In the genomic region with DNA sequence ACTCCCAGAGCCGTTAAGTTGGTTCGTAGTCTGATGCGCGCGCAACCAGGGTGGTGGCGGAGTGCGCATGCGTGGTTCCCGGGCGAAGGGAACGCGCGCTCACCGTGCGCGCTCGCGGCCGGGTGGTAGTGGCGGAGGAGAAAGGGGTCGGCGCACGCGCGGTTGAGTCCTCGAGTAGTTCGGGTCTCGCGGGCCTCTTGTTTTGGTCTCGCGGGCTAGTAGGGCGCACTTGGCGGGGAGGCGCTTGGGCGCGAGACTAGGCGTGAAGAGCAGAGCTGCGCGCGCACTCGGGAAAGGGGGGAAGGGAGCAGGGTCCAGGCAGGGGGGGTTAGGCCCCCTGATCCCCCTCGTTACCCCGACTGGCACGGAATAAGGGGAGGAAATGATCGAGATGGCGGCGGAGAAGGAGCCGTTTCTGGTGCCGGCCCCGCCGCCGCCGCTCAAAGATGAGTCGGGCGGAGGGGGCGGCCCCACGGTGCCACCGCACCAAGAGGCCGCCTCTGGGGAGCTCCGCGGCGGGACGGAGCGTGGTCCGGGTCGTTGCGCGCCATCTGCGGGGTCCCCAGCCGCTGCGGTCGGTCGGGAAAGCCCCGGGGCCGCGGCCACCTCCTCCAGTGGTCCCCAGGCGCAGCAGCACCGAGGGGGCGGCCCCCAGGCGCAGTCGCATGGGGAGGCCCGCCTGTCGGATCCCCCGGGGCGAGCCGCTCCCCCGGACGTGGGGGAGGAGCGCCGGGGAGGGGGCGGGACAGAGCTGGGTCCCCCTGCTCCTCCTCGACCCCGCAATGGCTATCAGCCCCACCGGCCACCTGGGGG, we compare ENCODE assay signal across 8 cellular contexts. TPM values are rescaled to one million over a fixed set of nuclear protein-coding genes. Genes with fewer than 3 reads are reported as not detected.
DNase-seq lines count a peak whose midpoint lies in the region; ATAC-seq, FAIRE-seq and TF ChIP-seq lines count a peak whose summit lies in the region.

Gene MEPCE (plus strand): TSS at position 195 of the 813 bp plus-strand sequence. CDS start 188 bp downstream, at position 383.

- H3K27me3 ChIP-seq in endothelial cell of umbilical vein (ENCODE audit: control insufficient read depth in 2 of 2, insufficient read depth in 2 of 2, low read length in 2 of 2): no peaks in the 10 kb centered on the region

- H4K20me1 ChIP-seq in endothelial cell of umbilical vein (replicated peaks; ENCODE audit: control insufficient read depth, extremely low read depth, insufficient read depth, low read length): no peaks in the 10 kb centered on the region

- H3K27ac ChIP-seq in endothelial cell of umbilical vein (ENCODE audit: insufficient read depth, low read depth, low read length): peak within 1 kb of the TSS; percentile 89

- H3K9me3 ChIP-seq in endothelial cell of umbilical vein (replicated peaks; ENCODE audit: control insufficient read depth, insufficient read depth, low read length): no peaks in the 10 kb centered on the region

- peaks cover 60% of the 10 kb centered on the region for H3K36me3 Mint-ChIP-seq in Calu3 (ENCODE audit: insufficient read depth, unreplicated experiment)

- no peaks in the 10 kb centered on the region for H3K9me1 ChIP-seq in endothelial cell of umbilical vein (replicated peaks; ENCODE audit: control insufficient read depth, extremely low read depth, insufficient read depth, low read length)

- no peak for TF ChIP-seq EP300 in Ishikawa (IDR thresholded peaks at IDR 0.05; ENCODE audit: borderline replicate concordance)

- peaks cover 5 to 20% of the 10 kb centered on the region in 2 experiments for H3K36me3 ChIP-seq in endothelial cell of umbilical vein (ENCODE audit: control insufficient read depth in 2 of 2, extremely low read depth in 1 of 2, insufficient read depth in 2 of 2, low read length in 2 of 2)

- H3K9me3 Mint-ChIP-seq in Calu3 (ENCODE audit: low read depth, unreplicated experiment): no peaks in the 10 kb centered on the region

- DNase-seq in Calu3: peak; percentile 91
- peak; percentile 98 for DNase-seq in OCI-M1 (lab: John Stamatoyannopoulos, UW)
- peak; percentile 94 for DNase-seq in activated T-cell treated with anti-CD3 and anti-CD28 coated beads for 24 hours (ENCODE audit: low read depth)
- DNase-seq in endothelial cell of umbilical vein (ENCODE audit: low read depth, low spot score): peak; percentile 98
- DNase-seq in middle frontal gyrus (ENCODE audit: extremely low spot score, low spot score): peak; percentile 90
- DNase-seq in stimulated activated CD8-positive, alpha-beta memory T cell treated with anti-CD3 and anti-CD28 coated beads, Interleukin-15, amount 100 ng/mL, for 48 hours (ENCODE audit: low read depth in 2 of 2): peak; percentile 92 to 94

- peak within 1 kb of the TSS; percentile 81 for H3K4me2 ChIP-seq in endothelial cell of umbilical vein (ENCODE audit: insufficient read depth, low read length)

- H3K4me1 ChIP-seq in endothelial cell of umbilical vein (ENCODE audit: control insufficient read depth, extremely low read depth, insufficient read depth, low read length): peaks cover 22% of the 10 kb centered on the region

- BruUV-seq in Calu3 (replicated peaks; lab: Mats Ljungman, UMichigan): no TSS peak
- no TSS peak for BruUV-seq in endothelial cell of umbilical vein (replicated peaks; lab: Mats Ljungman, UMichigan)

- H3K9ac ChIP-seq in endothelial cell of umbilical vein (replicated peaks; ENCODE audit: extremely low read depth, insufficient read depth, low read length): peak within 1 kb of the TSS; percentile 92

- dilution Hi-C loops in endothelial cell of umbilical vein (cut with MboI; ENCODE audit: extremely low pct_ligation_motif_present, low sequenced_read_pairs): no loop called here

- peaks cover 6% of the 10 kb centered on the region for H3K4me1 Mint-ChIP-seq in Calu3 (ENCODE audit: low read depth, unreplicated experiment)

- peaks cover 12% of the 10 kb centered on the region for H3K27me3 Mint-ChIP-seq in Calu3 (ENCODE audit: unreplicated experiment)

- peak; percentile 27 for ATAC-seq in GM21526 (IDR thresholded peaks at IDR 0.05; ENCODE audit: low FRiP score, unreplicated experiment)

- TF ChIP-seq CTCF in Calu3 (IDR thresholded peaks at IDR 0.05; ENCODE audit: unreplicated experiment): no peak
- no peak for TF ChIP-seq CTCF in endothelial cell of umbilical vein (IDR thresholded peaks at IDR 0.05; ENCODE audit: extremely low read depth in 1 of 2, insufficient read depth in 1 of 2, low read depth in 1 of 2, low read length in 2 of 2)

- TF ChIP-seq POLR2A in endothelial cell of umbilical vein (IDR thresholded peaks at IDR 0.05; ENCODE audit: low read depth, low read length): no peak

- CTCF ChIA-PET in Calu3 (lab: Charles Lee): interaction anchor here (0.6 to 0.8 kb wide), 2 partner anchors 14 to 154 kb away, joined by 3 read pairs; no protein-coding TSS in a partner anchor
- CTCF ChIA-PET in endothelial cell of umbilical vein (lab: Charles Lee): interaction anchor here (0.5 to 2.1 kb wide), 8 partner anchors 8 to 246 kb away, joined by 3 to 10 read pairs (median 4); no protein-coding TSS in a partner anchor

- POLR2A ChIA-PET in endothelial cell of umbilical vein (lab: Charles Lee): interaction anchor here (0.6 to 3.1 kb wide), 16 partner anchors 7 to 303 kb away, joined by 3 to 59 read pairs (median 6); partner anchors contain the start of genes FBXO24, LRCH4, MBLAC1 and MOSPD3

- no peak for FAIRE-seq in endothelial cell of umbilical vein (lab: Jason Lieb, UNC)

- no peak for TF ChIP-seq RAD21 in Ishikawa (IDR thresholded peaks at IDR 0.05; ENCODE audit: low read depth)

- peak within 1 kb of the TSS; percentile 87 for H3K4me3 Mint-ChIP-seq in Calu3 (ENCODE audit: low read depth, unreplicated experiment)

- peak within 1 kb of the TSS; percentile 55 to 80 (median 69) for H3K4me3 ChIP-seq in endothelial cell of umbilical vein (replicated peaks in 1 of 3; ENCODE audit: insufficient read depth in 1 of 3, low read depth in 1 of 3, low read length in 3 of 3)

- no peak within 1 kb of the TSS for H2AFZ ChIP-seq in endothelial cell of umbilical vein (ENCODE audit: low read depth, low read length)

- peaks cover 35% of the 10 kb centered on the region for H3K79me2 ChIP-seq in endothelial cell of umbilical vein (ENCODE audit: control insufficient read depth, insufficient read depth, low read length)

- intact Hi-C loops in Calu3 (cut with micrococcal nuclease; ENCODE audit: unreplicated experiment): no loop called here
- intact Hi-C loops in endothelial cell of umbilical vein (cut with micrococcal nuclease): loop anchor here (1.0 to 2.0 kb wide), 3 partner anchors 14 to 116 kb away; partner anchors contain the start of gene TSC22D4

- H3K27ac Mint-ChIP-seq in Calu3 (ENCODE audit: unreplicated experiment): peak within 1 kb of the TSS; percentile 93

TF ChIP-seq in Ishikawa, 13 proteins besides CTCF, POLR2A, EP300 and RAD21 (continues in another document):
- TF ChIP-seq YY1 (IDR thresholded peaks at IDR 0.05; ENCODE audit: low read depth) (no peak), TAF1 (IDR thresholded peaks at IDR 0.05; ENCODE audit: low read depth) (peak; percentile 63; the same call in 1 of the 2 replicates), CREB1 (IDR thresholded peaks at IDR 0.05; ENCODE audit: low read depth) (no peak)

TF ChIP-seq in endothelial cell of umbilical vein, 7 proteins besides CTCF, POLR2A, EP300 and RAD21:
- TF ChIP-seq FOS (IDR thresholded peaks at IDR 0.05; ENCODE audit: borderline replicate concordance, insufficient read depth, low read length) (no peak), JUN (IDR thresholded peaks at IDR 0.05; ENCODE audit: borderline replicate concordance, insufficient read depth, insufficient read length, low read depth) (no peak), GATA2 (IDR thresholded peaks at IDR 0.05; ENCODE audit: insufficient read depth, insufficient read length, low read depth, low read length) (no peak), POLR2AphosphoS5 (IDR thresholded peaks at IDR 0.05; ENCODE audit: insufficient read depth, low read depth, low read length) (no peak), MAX (IDR thresholded peaks at IDR 0.05; ENCODE audit: insufficient read depth, insufficient read length) (no peak), MYC (IDR thresholded peaks at IDR 0.05; ENCODE audit: low read depth, low read length) (no peak), EZH2 (IDR thresholded peaks at IDR 0.05; ENCODE audit: borderline replicate concordance, low read depth, low read length, severe bottlenecking) (no peak)

RNA-seq across cellular contexts. Expression of gene MEPCE, which starts in this region (rescaled TPM):
- total RNA-seq in Calu3 (2022): 26.1 and 30.6 TPM in 2 replicates
- total RNA-seq in endothelial cell of umbilical vein: 37.1 and 45.8 TPM in 2 replicates
- 23.3 and 24.3 TPM in 2 replicates for polyA plus RNA-seq in endothelial cell of umbilical vein
- 19.6 and 21.4 TPM in 2 replicates for polyA plus RNA-seq in endothelial cell of umbilical vein (2011; cell fraction: cytosol; rRNA removed)
- 31.3 and 32.3 TPM in 2 replicates for polyA plus RNA-seq in endothelial cell of umbilical vein (2011; cell fraction: nucleus; rRNA removed)
- 23.6 and 26.8 TPM in 2 replicates for polyA plus RNA-seq in endothelial cell of umbilical vein (2012)
- 35.8 and 41.5 TPM in 2 replicates for polyA minus RNA-seq in endothelial cell of umbilical vein
- polyA minus RNA-seq in endothelial cell of umbilical vein (2011; cell fraction: cytosol; rRNA and poly(A)+ RNA removed): 39.5 TPM
- 20.8 and 30.8 TPM in 2 replicates for polyA minus RNA-seq in endothelial cell of umbilical vein (2011; cell fraction: nucleus; rRNA and poly(A)+ RNA removed)

Comparison
In these comparisons a context has a peak if more than half of its experiments do, and no peak if none do; other contexts are left out.
1. Peak in every context shown above with its lines: DNase-seq, ATAC-seq, H3K4me3 ChIP-seq and H3K27ac ChIP-seq.